In genomic region chr14:85595981-85596380, GRCh38 we compare ENCODE assay signal across 20 cellular contexts.
"Had no signal": no experiment of that assay in that cellular context is flagged by ENCODE, and none has a peak within 500 bp of the region (broad histone marks: within the 10 kb centered on the region; RNA-seq: fewer than 3 reads in every experiment).

No MANE protein-coding gene starts in this region.

- H3K27ac ChIP-seq: cardiac muscle cell, foreskin keratinocyte, left lung, thyroid gland, upper lobe of right lung had no signal

- DNase-seq: activated gamma-delta T cell treated with Interleukin-2 at 50 U/mL for 16 hours; activated T-cell treated with anti-CD3 and anti-CD28 coated beads, Interleukin-2, amount 50 U/mL, for 1 hour; anterior cingulate cortex; body of pancreas; effector CD8-positive, alpha-beta T cell; foreskin keratinocyte; hippocampal formation; kidney glomerular epithelial cell; left lung; naive thymus-derived CD4-positive, alpha-beta T cell; stimulated activated CD4-positive, alpha-beta T cell treated with anti-CD3 and anti-CD28 coated beads, Interleukin-4, amount 100 ng/mL, for 24 hours; substantia nigra; T-helper 9 cell; upper lobe of right lung had no signal

- H3K27me3 ChIP-seq: body of pancreas, cardiac muscle cell, foreskin keratinocyte, left lung, thyroid gland, upper lobe of right lung had no signal

- H3K4me1 Mint-ChIP-seq: activated naive CD4-positive, alpha-beta T cell treated with anti-CD3 and anti-CD28 coated beads, Interleukin-2, amount 50 U/mL, for 24 hours; naive thymus-derived CD4-positive, alpha-beta T cell had no signal

- H3K4me1 ChIP-seq: left lung, upper lobe of right lung had no signal

- H3K9me3 ChIP-seq: body of pancreas, left lung, thyroid gland, upper lobe of right lung had no signal

- H3K36me3 ChIP-seq: cardiac muscle cell, left lung, thyroid gland, upper lobe of right lung had no signal

- H3K9me3 Mint-ChIP-seq: WTC11 had no signal

- H3K4me3 Mint-ChIP-seq: activated naive CD4-positive, alpha-beta T cell treated with anti-CD3 and anti-CD28 coated beads, Interleukin-2, amount 50 U/mL, for 24 hours; naive thymus-derived CD4-positive, alpha-beta T cell; stimulated activated naive CD8-positive, alpha-beta T cell treated with anti-CD3 and anti-CD28 coated beads, Interleukin-15, Interleukin-2, amounts not matched to agents 100 ng/mL and 50 ng/mL, for 24 hours; WTC11 had no signal

- H3K36me3 Mint-ChIP-seq: activated naive CD4-positive, alpha-beta T cell treated with anti-CD3 and anti-CD28 coated beads, Interleukin-2, amount 50 U/mL, for 24 hours; naive thymus-derived CD4-positive, alpha-beta T cell; WTC11 had no signal

- H3K27me3 Mint-ChIP-seq: stimulated activated naive CD8-positive, alpha-beta T cell treated with anti-CD3 and anti-CD28 coated beads, Interleukin-15, Interleukin-2, amounts not matched to agents 100 ng/mL and 50 ng/mL, for 24 hours had no signal

- H3K27ac Mint-ChIP-seq: activated naive CD4-positive, alpha-beta T cell treated with anti-CD3 and anti-CD28 coated beads, Interleukin-2, amount 50 U/mL, for 24 hours; naive thymus-derived CD4-positive, alpha-beta T cell; stimulated activated naive CD8-positive, alpha-beta T cell treated with anti-CD3 and anti-CD28 coated beads, Interleukin-15, Interleukin-2, amounts not matched to agents 100 ng/mL and 50 ng/mL, for 24 hours; WTC11 had no signal

- H3K4me3 ChIP-seq: body of pancreas, cardiac muscle cell, left lung, lung, thyroid gland, upper lobe of right lung had no signal

- ATAC-seq: body of pancreas; foreskin keratinocyte; left lung; naive thymus-derived CD4-positive, alpha-beta T cell; upper lobe of right lung; WTC11 had no signal
